In genomic region chr4:12712648-12713339, GRCh38 we compare ENCODE assay signal across 1 cellular context.
TF ChIP-seq lines count a peak whose summit lies in the region.

No MANE protein-coding gene starts in this region.

TF ChIP-seq in HepG2, 621 proteins besides CTCF, POLR2A, EP300 and RAD21 (continued from another document):
- no peak for TF ChIP-seq KIAA2018 (CRISPR knock-in tag; IDR thresholded peaks at IDR 0.05; ENCODE audit: borderline replicate concordance)
